In genomic region chr16:53804467-53804866, GRCh38 we compare ENCODE assay signal across 29 cellular contexts.
"Had no signal": no experiment of that assay in that cellular context is flagged by ENCODE, and none has a peak within 500 bp of the region (broad histone marks: within the 10 kb centered on the region; RNA-seq: fewer than 3 reads in every experiment).

No MANE protein-coding gene starts in this region.

- H3K27ac ChIP-seq: esophagus muscularis mucosa, foreskin keratinocyte, gastroesophageal sphincter, heart left ventricle, hepatocyte, left lung, neutrophil, pancreas, stomach, thyroid gland, vagina had no signal

- H3K36me3 Mint-ChIP-seq: natural killer cell treated with Interleukin-12 subunit alpha and Interleukin-12 subunit beta and Interleukin-15 and Interleukin-18, amount 100 ng/mL, for 72 hours; stimulated activated effector memory CD8-positive, alpha-beta T cell treated with anti-CD3 and anti-CD28 coated beads, Interleukin-12 subunit alpha, Interleukin-12 subunit beta, amount 100 ng/mL, for 72 hours had no signal

- H3K4me1 ChIP-seq: left lung, pancreas, vagina had no signal

- ATAC-seq: gastroesophageal sphincter; heart left ventricle; left lung; mucosa of descending colon; natural killer cell treated with Interleukin-12 subunit alpha and Interleukin-12 subunit beta and Interleukin-15 and Interleukin-18, amount 100 ng/mL, for 72 hours; pancreas; sciatic nerve had no signal

- H3K9me3 ChIP-seq: left lung, mucosa of descending colon, neutrophil, pancreas, stomach, thyroid gland, vagina had no signal

- DNase-seq: cortex of kidney; effector memory CD4-positive, alpha-beta T cell; foreskin keratinocyte; heart left ventricle; kidney; left cardiac atrium; left lung; mesenchymal stem cell; mucosa of descending colon; naive B cell; pancreas; retina; stimulated activated CD4-positive, alpha-beta T cell treated with anti-CD3 and anti-CD28 coated beads, Interleukin-12 subunit alpha, Interleukin-12 subunit beta, amount 100 ng/mL, for 4 hours; stimulated activated CD4-positive, alpha-beta T cell treated with anti-CD3 and anti-CD28 coated beads, Interleukin-1b, Interleukin-23, amount 100 ng/mL, for 48 hours; stimulated activated CD4-positive, alpha-beta T cell treated with anti-CD3 and anti-CD28 coated beads, Interleukin-4, amount 100 ng/mL, for 1 hour; stimulated activated naive CD4-positive, alpha-beta T cell treated with Interleukin-2 at 50 U/mL for 16 hours; stomach; thyroid gland had no signal

- H3K36me3 ChIP-seq: esophagus muscularis mucosa, gastroesophageal sphincter, heart left ventricle, left lung, neutrophil, pancreas, stomach, thyroid gland, vagina had no signal

- H3K27ac Mint-ChIP-seq: mesothelial cell of epicardium; natural killer cell treated with Interleukin-12 subunit alpha and Interleukin-12 subunit beta and Interleukin-15 and Interleukin-18, amount 100 ng/mL, for 72 hours; stimulated activated effector memory CD8-positive, alpha-beta T cell treated with anti-CD3 and anti-CD28 coated beads, Interleukin-12 subunit alpha, Interleukin-12 subunit beta, amount 100 ng/mL, for 72 hours had no signal

- H3K27me3 ChIP-seq: esophagus muscularis mucosa, foreskin keratinocyte, gastroesophageal sphincter, heart left ventricle, hepatocyte, left lung, neutrophil, pancreas, stomach, thyroid gland, vagina had no signal

- H3K27me3 Mint-ChIP-seq: naive B cell; natural killer cell treated with Interleukin-12 subunit alpha and Interleukin-12 subunit beta and Interleukin-15 and Interleukin-18, amount 100 ng/mL, for 72 hours had no signal

- H3K4me3 Mint-ChIP-seq: mesothelial cell of epicardium; naive B cell; natural killer cell treated with Interleukin-12 subunit alpha and Interleukin-12 subunit beta and Interleukin-15 and Interleukin-18, amount 100 ng/mL, for 72 hours; neural crest cell; stimulated activated effector memory CD8-positive, alpha-beta T cell treated with anti-CD3 and anti-CD28 coated beads, Interleukin-12 subunit alpha, Interleukin-12 subunit beta, amount 100 ng/mL, for 72 hours had no signal

- H3K9me3 Mint-ChIP-seq: natural killer cell treated with Interleukin-12 subunit alpha and Interleukin-12 subunit beta and Interleukin-15 and Interleukin-18, amount 100 ng/mL, for 72 hours had no signal

- H3K4me3 ChIP-seq: esophagus muscularis mucosa, gastroesophageal sphincter, heart left ventricle, hepatocyte, left lung, mucosa of descending colon, pancreas, smooth muscle cell, stomach, thyroid gland, vagina had no signal
